In the genomic region with DNA sequence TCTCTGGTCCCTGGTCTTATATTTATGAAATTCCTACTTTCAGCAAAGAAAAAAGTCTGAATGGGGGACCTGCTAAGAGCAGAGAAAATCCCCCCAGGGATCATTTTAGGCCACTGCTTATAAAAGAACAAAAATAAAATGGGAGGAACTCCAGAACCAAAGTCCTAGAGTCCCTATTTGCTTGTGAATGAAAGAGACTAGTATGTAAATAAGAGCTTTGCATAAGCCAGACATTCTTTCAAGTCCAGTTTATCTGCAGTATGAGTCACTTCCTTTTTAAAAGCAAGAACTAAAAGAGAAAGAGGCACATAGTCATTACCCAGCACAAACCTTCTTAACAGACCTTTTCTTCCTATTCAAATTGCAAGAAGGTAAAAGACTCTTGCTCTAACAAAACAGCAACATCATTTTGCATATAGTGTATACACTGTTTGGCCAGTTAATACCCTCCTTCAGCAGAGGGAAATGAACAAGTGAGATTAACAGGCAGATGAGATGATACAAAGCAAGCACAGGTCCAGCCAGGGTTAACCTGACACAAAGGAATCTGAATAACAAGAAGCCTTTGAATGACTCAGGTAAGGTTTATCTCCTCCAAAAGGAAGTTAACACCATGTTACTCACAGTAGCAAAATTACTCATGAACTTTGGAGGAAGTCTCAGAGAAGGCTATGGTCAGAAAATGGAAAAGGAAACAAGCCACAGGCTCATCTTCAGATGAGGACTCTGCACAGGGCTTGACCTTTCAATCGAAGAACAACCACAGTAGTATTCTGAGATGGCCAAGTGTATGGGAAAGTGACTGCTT, we compare ENCODE assay signal across 8 cellular contexts.
DNase-seq lines count a peak whose midpoint lies in the region; ATAC-seq and TF ChIP-seq lines count a peak whose summit lies in the region.

No MANE protein-coding gene starts in this region.

- intact Hi-C loops in activated CD4-positive, alpha-beta memory T cell treated with anti-CD3 and anti-CD28 coated beads for 36 hours (cut with micrococcal nuclease) = loop anchor here (1.0 to 5.0 kb wide), 11 partner anchors 10 to 464 kb away; partner anchors contain the start of genes BBS10, GLIPR1, KRR1 and PHLDA1
- intact Hi-C loops in heart right ventricle (cut with DNase I) = no loop called here

- POLR2A ChIA-PET in activated CD4-positive, alpha-beta memory T cell treated with anti-CD3 and anti-CD28 coated beads for 36 hours (lab: Charles Lee) = interaction anchor here (0.7 to 3.1 kb wide), 6 partner anchors 8 to 87 kb away, joined by 3 to 21 read pairs (median 14); partner anchors contain the start of gene PHLDA1

- peak overlapping the region; percentile 98 for H3K27ac Mint-ChIP-seq in GM23338
- peak overlapping the region; percentile 95 for H3K27ac Mint-ChIP-seq in activated CD4-positive, alpha-beta memory T cell treated with anti-CD3 and anti-CD28 coated beads for 36 hours

- H3K9me3 ChIP-seq in heart right ventricle (no peaks in the 10 kb centered on the region), smooth muscle cell (replicated peaks; ENCODE audit: low read depth) (no peaks in the 10 kb centered on the region)

- peak overlapping the region; percentile 24 for H3K4me2 ChIP-seq in GM23338
- peak overlapping the region; percentile 41 for H3K4me2 ChIP-seq in smooth muscle cell

- H3K9me2 ChIP-seq in GM23338 (ENCODE audit: insufficient read depth) = no peaks in the 10 kb centered on the region

- H3K4me1 ChIP-seq in GM23338 (ENCODE audit: insufficient read depth) = peaks cover 23% of the 10 kb centered on the region
- H3K4me1 ChIP-seq in heart right ventricle = peaks cover 0 to 24% (median 14%) of the 10 kb centered on the region in 9 donors
- no peaks in the 10 kb centered on the region for H3K4me1 ChIP-seq in smooth muscle cell (ENCODE audit: low read depth)

- H4K20me1 ChIP-seq in GM23338 (replicated peaks; ENCODE audit: insufficient read depth) (no peaks in the 10 kb centered on the region), smooth muscle cell (ENCODE audit: low read depth) (no peaks in the 10 kb centered on the region)

- peaks cover 25% of the 10 kb centered on the region for H3K4me1 Mint-ChIP-seq in GM23338
- peaks cover 29% of the 10 kb centered on the region for H3K4me1 Mint-ChIP-seq in activated CD4-positive, alpha-beta memory T cell treated with anti-CD3 and anti-CD28 coated beads for 36 hours (ENCODE audit: low read depth)

- 44 to 47% methylated on average over 1 of the region's 1 CpG for WGBS in heart right ventricle, 2 donors
- 19% methylated on average over 1 of the region's 1 CpG for WGBS in smooth muscle cell (ENCODE audit: low lambda C conversion rate)

- no peaks in the 10 kb centered on the region for H3K27me3 ChIP-seq in GM23338 (ENCODE audit: insufficient read depth)
- no peaks in the 10 kb centered on the region for H3K27me3 ChIP-seq in heart right ventricle
- no peaks in the 10 kb centered on the region for H3K27me3 ChIP-seq in smooth muscle cell (ENCODE audit: low read depth)

- TF ChIP-seq CTCF in GM23338 (conservative IDR thresholded peaks at IDR 0.05; ENCODE audit: low read depth in 2 of 2) (no peak), heart right ventricle (IDR thresholded peaks at IDR 0.05) (no peak), smooth muscle cell (IDR thresholded peaks at IDR 0.05; ENCODE audit: borderline replicate concordance, insufficient read depth, poor library complexity, severe bottlenecking) (no peak)

- peaks cover 17% of the 10 kb centered on the region for H3K36me3 Mint-ChIP-seq in GM23338 (ENCODE audit: low read depth)
- H3K36me3 Mint-ChIP-seq in activated CD4-positive, alpha-beta memory T cell treated with anti-CD3 and anti-CD28 coated beads for 36 hours = no peaks in the 10 kb centered on the region

- peak; percentile 94 for ATAC-seq in GM23338
- ATAC-seq in heart right ventricle = peak; percentile 58 to 93 (median 77)

- H3K79me2 ChIP-seq in GM23338 (replicated peaks; ENCODE audit: insufficient read depth) (no peaks in the 10 kb centered on the region), smooth muscle cell (ENCODE audit: low read depth) (no peaks in the 10 kb centered on the region)

- DNase-seq in SKM-1 treated with dmso at 0.1 percent for 144 hours (lab: John Stamatoyannopoulos, UW; ENCODE audit: unreplicated experiment) (peak; percentile 15), SKM-1 (lab: John Stamatoyannopoulos, UW; ENCODE audit: unreplicated experiment) (no peak), GM23338 (ENCODE audit: low spot score) (peak; percentile 71), heart right ventricle (no peak), smooth muscle cell (lab: John Stamatoyannopoulos, UW; ENCODE audit: unreplicated experiment) (no peak)
- DNase-seq in Jurkat, Clone E6-1 (ENCODE audit: low read depth, low spot score) = peak; percentile 15
- DNase-seq in activated CD4-positive, alpha-beta memory T cell treated with anti-CD3 and anti-CD28 coated beads for 36 hours = peak; percentile 42
- DNase-seq in effector CD4-positive, alpha-beta T cell = no peak

- H3K36me3 ChIP-seq in GM23338 (ENCODE audit: insufficient read depth) (no peaks in the 10 kb centered on the region), heart right ventricle (no peaks in the 10 kb centered on the region), smooth muscle cell (ENCODE audit: low read depth) (no peaks in the 10 kb centered on the region)

- H3K4me3 ChIP-seq in GM23338 = peak overlapping the region; percentile 5; the same call in 1 of the 2 replicates
- no peak overlapping the region for H3K4me3 ChIP-seq in Jurkat, Clone E6-1 (ENCODE audit: low read length)
- no peak overlapping the region for H3K4me3 ChIP-seq in heart right ventricle
- H3K4me3 ChIP-seq in smooth muscle cell = no peak overlapping the region

- H2AFZ ChIP-seq in GM23338 (no peak overlapping the region), smooth muscle cell (ENCODE audit: low read depth) (peak overlapping the region; percentile 13)

- peak overlapping the region; percentile 47; the same call in 1 of the 3 replicates for H3K4me3 Mint-ChIP-seq in GM23338
- H3K4me3 Mint-ChIP-seq in activated CD4-positive, alpha-beta memory T cell treated with anti-CD3 and anti-CD28 coated beads for 36 hours = peak overlapping the region; percentile 34

- H3K27ac ChIP-seq in GM23338 (ENCODE audit: low read depth) = peak overlapping the region; percentile 89
- peak overlapping the region in 7 of 10 donors; percentile 34 to 83 (median 41) for H3K27ac ChIP-seq in heart right ventricle
- H3K27ac ChIP-seq in smooth muscle cell (ENCODE audit: low read depth) = peak overlapping the region; percentile 95

- H3K9ac ChIP-seq in smooth muscle cell (ENCODE audit: low read depth) = peak overlapping the region; percentile 69

- peaks cover 10% of the 10 kb centered on the region for H3K27me3 Mint-ChIP-seq in GM23338 (ENCODE audit: insufficient read depth, low read depth, poor library complexity)
- H3K27me3 Mint-ChIP-seq in activated CD4-positive, alpha-beta memory T cell treated with anti-CD3 and anti-CD28 coated beads for 36 hours = no peaks in the 10 kb centered on the region

- CTCF ChIA-PET in activated CD4-positive, alpha-beta memory T cell treated with anti-CD3 and anti-CD28 coated beads for 36 hours (lab: Charles Lee) = interaction anchor here (0.6 to 2.5 kb wide), 7 partner anchors 9 to 231 kb away, joined by 3 to 11 read pairs (median 3); partner anchors contain the start of gene PHLDA1

- no peaks in the 10 kb centered on the region for H3F3A ChIP-seq in GM23338 (replicated peaks; ENCODE audit: low read depth)
- H3F3A ChIP-seq in smooth muscle cell (ENCODE audit: low read depth) = peaks cover 21% of the 10 kb centered on the region

- peaks cover 20% of the 10 kb centered on the region for H3K9me3 Mint-ChIP-seq in GM23338
- no peaks in the 10 kb centered on the region for H3K9me3 Mint-ChIP-seq in activated CD4-positive, alpha-beta memory T cell treated with anti-CD3 and anti-CD28 coated beads for 36 hours

TF ChIP-seq in GM23338, 12 proteins besides CTCF, POLR2A, EP300 and RAD21 (continues in another document):
- TF ChIP-seq, protein P1, sequence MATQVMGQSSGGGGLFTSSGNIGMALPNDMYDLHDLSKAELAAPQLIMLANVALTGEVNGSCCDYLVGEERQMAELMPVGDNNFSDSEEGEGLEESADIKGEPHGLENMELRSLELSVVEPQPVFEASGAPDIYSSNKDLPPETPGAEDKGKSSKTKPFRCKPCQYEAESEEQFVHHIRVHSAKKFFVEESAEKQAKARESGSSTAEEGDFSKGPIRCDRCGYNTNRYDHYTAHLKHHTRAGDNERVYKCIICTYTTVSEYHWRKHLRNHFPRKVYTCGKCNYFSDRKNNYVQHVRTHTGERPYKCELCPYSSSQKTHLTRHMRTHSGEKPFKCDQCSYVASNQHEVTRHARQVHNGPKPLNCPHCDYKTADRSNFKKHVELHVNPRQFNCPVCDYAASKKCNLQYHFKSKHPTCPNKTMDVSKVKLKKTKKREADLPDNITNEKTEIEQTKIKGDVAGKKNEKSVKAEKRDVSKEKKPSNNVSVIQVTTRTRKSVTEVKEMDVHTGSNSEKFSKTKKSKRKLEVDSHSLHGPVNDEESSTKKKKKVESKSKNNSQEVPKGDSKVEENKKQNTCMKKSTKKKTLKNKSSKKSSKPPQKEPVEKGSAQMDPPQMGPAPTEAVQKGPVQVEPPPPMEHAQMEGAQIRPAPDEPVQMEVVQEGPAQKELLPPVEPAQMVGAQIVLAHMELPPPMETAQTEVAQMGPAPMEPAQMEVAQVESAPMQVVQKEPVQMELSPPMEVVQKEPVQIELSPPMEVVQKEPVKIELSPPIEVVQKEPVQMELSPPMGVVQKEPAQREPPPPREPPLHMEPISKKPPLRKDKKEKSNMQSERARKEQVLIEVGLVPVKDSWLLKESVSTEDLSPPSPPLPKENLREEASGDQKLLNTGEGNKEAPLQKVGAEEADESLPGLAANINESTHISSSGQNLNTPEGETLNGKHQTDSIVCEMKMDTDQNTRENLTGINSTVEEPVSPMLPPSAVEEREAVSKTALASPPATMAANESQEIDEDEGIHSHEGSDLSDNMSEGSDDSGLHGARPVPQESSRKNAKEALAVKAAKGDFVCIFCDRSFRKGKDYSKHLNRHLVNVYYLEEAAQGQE (IDR thresholded peaks at IDR 0.05; ENCODE audit: unreplicated experiment) = no peak
- peak; percentile 37; the same call in 1 of the 2 replicates for TF ChIP-seq CREB1 (CRISPR knock-in tag; IDR thresholded peaks at IDR 0.05; ENCODE audit: low read depth)
- no peak for TF ChIP-seq EZH2phosphoT487 (IDR thresholded peaks at IDR 0.05; ENCODE audit: unreplicated experiment)
- no peak for TF ChIP-seq JUNB (IDR thresholded peaks at IDR 0.05; ENCODE audit: unreplicated experiment)
- TF ChIP-seq ETS1 (IDR thresholded peaks at IDR 0.05) = peak; percentile 52; the same call in 1 of the 2 replicates
- TF ChIP-seq STAT1 (IDR thresholded peaks at IDR 0.05; ENCODE audit: unreplicated experiment) = no peak

Comparison
In these comparisons a context has a peak if more than half of its experiments do, and no peak if none do; other contexts are left out.
1. DNase-seq: peak in SKM-1 treated with dmso at 0.1 percent for 144 hours (single experiment), GM23338 (single experiment), Jurkat, Clone E6-1 (single experiment) and activated CD4-positive, alpha-beta memory T cell treated with anti-CD3 and anti-CD28 coated beads for 36 hours (single experiment); none in SKM-1 (single experiment), heart right ventricle (0 of 2), smooth muscle cell (single experiment) and effector CD4-positive, alpha-beta T cell (single experiment).
2. H3K27ac ChIP-seq: peak in every context shown above with its lines; median percentile 95 in smooth muscle cell; 89 in GM23338; 41 in heart right ventricle.